ENCODE assay signal across 10 cellular contexts in the genomic region with DNA sequence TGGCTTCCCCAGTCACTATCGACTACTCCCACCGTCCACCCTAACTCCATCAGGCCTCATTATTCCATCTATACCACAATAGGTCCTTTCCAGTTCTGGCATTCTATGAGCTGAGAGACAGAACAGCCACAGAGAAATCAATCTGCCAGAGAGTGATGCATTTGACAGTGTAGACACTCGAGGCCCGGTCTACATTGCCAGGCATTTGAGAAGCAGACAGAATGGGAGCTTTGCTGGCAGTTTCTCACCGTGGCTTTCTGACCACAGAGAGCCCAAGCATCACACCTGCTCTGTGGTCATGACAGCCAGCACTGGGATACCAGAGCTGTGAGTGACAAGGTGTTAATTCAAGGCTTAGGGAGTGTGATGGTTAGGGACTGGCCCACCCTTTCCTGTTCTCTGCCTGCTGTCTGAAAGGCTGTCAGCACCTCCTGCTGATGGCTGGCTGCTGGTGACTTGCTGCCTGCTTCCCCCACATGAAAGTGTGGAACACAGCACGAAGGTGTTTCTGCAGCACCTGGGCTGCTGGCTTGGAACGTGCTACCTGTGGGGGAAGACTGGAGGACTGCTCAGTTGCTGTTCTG.
DNase-seq lines count a peak whose midpoint lies in the region; ATAC-seq and TF ChIP-seq lines count a peak whose summit lies in the region.
"Had no signal": no experiment of that assay in that cellular context is flagged by ENCODE, and none has a peak within 500 bp of the region (broad histone marks: within the 10 kb centered on the region; RNA-seq: fewer than 3 reads in every experiment).

No MANE protein-coding gene starts in this region.

- CTCF ChIA-PET in WTC11 (lab: Charles Lee): interaction anchor here (1.0 to 2.6 kb wide), 4 partner anchors 72 to 255 kb away, joined by 5 to 11 read pairs (median 6); no protein-coding TSS in a partner anchor

- H3K9me3 Mint-ChIP-seq in WTC11: peaks cover 13% of the 10 kb centered on the region
- peaks cover 4 to 6% of the 10 kb centered on the region in 2 donors for H3K9me3 Mint-ChIP-seq in stimulated activated naive CD8-positive, alpha-beta T cell treated with anti-CD3 and anti-CD28 coated beads, Interleukin-15, amount 100 ng/mL, for 72 hours

- H3K36me3 Mint-ChIP-seq in WTC11: no peaks in the 10 kb centered on the region
- H3K36me3 Mint-ChIP-seq: naive thymus-derived CD8-positive, alpha-beta T cell had no signal

- H3K27me3 Mint-ChIP-seq in WTC11 (ENCODE audit: low read depth): no peaks in the 10 kb centered on the region
- H3K27me3 Mint-ChIP-seq in stimulated activated naive CD8-positive, alpha-beta T cell treated with anti-CD3 and anti-CD28 coated beads, Interleukin-15, amount 100 ng/mL, for 72 hours: peaks cover 6% of the 10 kb centered on the region

- DNase-seq in COLO668 (lab: John Stamatoyannopoulos, UW; ENCODE audit: unreplicated experiment) (peak; percentile 64), WTC11 (ENCODE audit: low spot score) (peak; percentile 39), kidney glomerular epithelial cell (lab: John Stamatoyannopoulos, UW) (no peak), superior temporal gyrus (ENCODE audit: extremely low spot score) (no peak), hypothalamus (lab: John Stamatoyannopoulos, UW) (no peak)
- DNase-seq in stimulated activated naive CD8-positive, alpha-beta T cell treated with anti-CD3 and anti-CD28 coated beads, Interleukin-15, amount 100 ng/mL, for 72 hours: no peak
- DNase-seq: activated CD4-positive, alpha-beta T cell treated with anti-CD3 and anti-CD28 coated beads for 1 hour; naive thymus-derived CD8-positive, alpha-beta T cell had no signal

- H3K27ac Mint-ChIP-seq in WTC11: no peak overlapping the region
- H3K27ac Mint-ChIP-seq in stimulated activated naive CD8-positive, alpha-beta T cell treated with anti-CD3 and anti-CD28 coated beads, Interleukin-15, amount 100 ng/mL, for 72 hours: no peak overlapping the region
- H3K27ac Mint-ChIP-seq: naive thymus-derived CD8-positive, alpha-beta T cell had no signal

- no peak for TF ChIP-seq CTCF in WTC11 (IDR thresholded peaks at IDR 0.05)

- H3K4me3 Mint-ChIP-seq in WTC11: no peak overlapping the region
- H3K4me3 Mint-ChIP-seq in stimulated activated naive CD8-positive, alpha-beta T cell treated with anti-CD3 and anti-CD28 coated beads, Interleukin-15, amount 100 ng/mL, for 72 hours: no peak overlapping the region
- H3K4me3 Mint-ChIP-seq: naive thymus-derived CD8-positive, alpha-beta T cell had no signal

- POLR2A ChIA-PET in WTC11 (lab: Charles Lee): no interaction called here

- no peaks in the 10 kb centered on the region for H3K4me1 Mint-ChIP-seq in WTC11
- no peaks in the 10 kb centered on the region for H3K4me1 Mint-ChIP-seq in stimulated activated naive CD8-positive, alpha-beta T cell treated with anti-CD3 and anti-CD28 coated beads, Interleukin-15, amount 100 ng/mL, for 72 hours
- H3K4me1 Mint-ChIP-seq: naive thymus-derived CD8-positive, alpha-beta T cell had no signal

- ATAC-seq in GM19438 (IDR thresholded peaks at IDR 0.05; ENCODE audit: low read depth, unreplicated experiment) (peak; percentile 63), HG03442 (IDR thresholded peaks at IDR 0.05; ENCODE audit: unreplicated experiment) (peak; percentile 73), WTC11 (peak; percentile 80)
- ATAC-seq in stimulated activated naive CD8-positive, alpha-beta T cell treated with anti-CD3 and anti-CD28 coated beads, Interleukin-15, amount 100 ng/mL, for 72 hours: no peak
- ATAC-seq: naive thymus-derived CD8-positive, alpha-beta T cell had no signal

TF ChIP-seq in WTC11, 78 proteins besides CTCF, POLR2A, EP300 and RAD21 (continues in another document):
- TF ChIP-seq ZNF219 (CRISPR knock-in tag; IDR thresholded peaks at IDR 0.05; ENCODE audit: borderline replicate concordance) (no peak), ZNF138 (CRISPR knock-in tag; conservative IDR thresholded peaks at IDR 0.05) (no peak), TEAD4 (CRISPR knock-in tag; IDR thresholded peaks at IDR 0.05) (no peak), ZBTB21 (CRISPR knock-in tag; IDR thresholded peaks at IDR 0.05; ENCODE audit: borderline replicate concordance) (no peak), IRF2 (CRISPR knock-in tag; IDR thresholded peaks at IDR 0.05; ENCODE audit: borderline replicate concordance, low read depth) (no peak), ZNF671 (CRISPR knock-in tag; IDR thresholded peaks at IDR 0.05) (no peak), ZNF396 (CRISPR knock-in tag; IDR thresholded peaks at IDR 0.05; ENCODE audit: borderline replicate concordance) (no peak), GABPB1 (CRISPR knock-in tag; IDR thresholded peaks at IDR 0.05) (no peak)
- TF ChIP-seq, protein P1, sequence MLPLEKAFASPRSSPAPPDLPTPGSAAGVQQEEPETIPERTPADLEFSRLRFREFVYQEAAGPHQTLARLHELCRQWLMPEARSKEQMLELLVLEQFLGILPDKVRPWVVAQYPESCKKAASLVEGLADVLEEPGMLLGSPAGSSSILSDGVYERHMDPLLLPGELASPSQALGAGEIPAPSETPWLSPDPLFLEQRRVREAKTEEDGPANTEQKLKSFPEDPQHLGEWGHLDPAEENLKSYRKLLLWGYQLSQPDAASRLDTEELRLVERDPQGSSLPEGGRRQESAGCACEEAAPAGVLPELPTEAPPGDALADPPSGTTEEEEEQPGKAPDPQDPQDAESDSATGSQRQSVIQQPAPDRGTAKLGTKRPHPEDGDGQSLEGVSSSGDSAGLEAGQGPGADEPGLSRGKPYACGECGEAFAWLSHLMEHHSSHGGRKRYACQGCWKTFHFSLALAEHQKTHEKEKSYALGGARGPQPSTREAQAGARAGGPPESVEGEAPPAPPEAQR (CRISPR knock-in tag; IDR thresholded peaks at IDR 0.05): no peak
- TF ChIP-seq, protein P2, sequence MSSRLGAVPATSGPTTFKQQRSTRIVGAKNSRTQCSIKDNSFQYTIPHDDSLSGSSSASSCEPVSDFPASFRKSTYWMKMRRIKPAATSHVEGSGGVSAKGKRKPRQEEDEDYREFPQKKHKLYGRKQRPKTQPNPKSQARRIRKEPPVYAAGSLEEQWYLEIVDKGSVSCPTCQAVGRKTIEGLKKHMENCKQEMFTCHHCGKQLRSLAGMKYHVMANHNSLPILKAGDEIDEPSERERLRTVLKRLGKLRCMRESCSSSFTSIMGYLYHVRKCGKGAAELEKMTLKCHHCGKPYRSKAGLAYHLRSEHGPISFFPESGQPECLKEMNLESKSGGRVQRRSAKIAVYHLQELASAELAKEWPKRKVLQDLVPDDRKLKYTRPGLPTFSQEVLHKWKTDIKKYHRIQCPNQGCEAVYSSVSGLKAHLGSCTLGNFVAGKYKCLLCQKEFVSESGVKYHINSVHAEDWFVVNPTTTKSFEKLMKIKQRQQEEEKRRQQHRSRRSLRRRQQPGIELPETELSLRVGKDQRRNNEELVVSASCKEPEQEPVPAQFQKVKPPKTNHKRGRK (CRISPR knock-in tag; IDR thresholded peaks at IDR 0.05; ENCODE audit: borderline replicate concordance): no peak
- TF ChIP-seq, protein P3, sequence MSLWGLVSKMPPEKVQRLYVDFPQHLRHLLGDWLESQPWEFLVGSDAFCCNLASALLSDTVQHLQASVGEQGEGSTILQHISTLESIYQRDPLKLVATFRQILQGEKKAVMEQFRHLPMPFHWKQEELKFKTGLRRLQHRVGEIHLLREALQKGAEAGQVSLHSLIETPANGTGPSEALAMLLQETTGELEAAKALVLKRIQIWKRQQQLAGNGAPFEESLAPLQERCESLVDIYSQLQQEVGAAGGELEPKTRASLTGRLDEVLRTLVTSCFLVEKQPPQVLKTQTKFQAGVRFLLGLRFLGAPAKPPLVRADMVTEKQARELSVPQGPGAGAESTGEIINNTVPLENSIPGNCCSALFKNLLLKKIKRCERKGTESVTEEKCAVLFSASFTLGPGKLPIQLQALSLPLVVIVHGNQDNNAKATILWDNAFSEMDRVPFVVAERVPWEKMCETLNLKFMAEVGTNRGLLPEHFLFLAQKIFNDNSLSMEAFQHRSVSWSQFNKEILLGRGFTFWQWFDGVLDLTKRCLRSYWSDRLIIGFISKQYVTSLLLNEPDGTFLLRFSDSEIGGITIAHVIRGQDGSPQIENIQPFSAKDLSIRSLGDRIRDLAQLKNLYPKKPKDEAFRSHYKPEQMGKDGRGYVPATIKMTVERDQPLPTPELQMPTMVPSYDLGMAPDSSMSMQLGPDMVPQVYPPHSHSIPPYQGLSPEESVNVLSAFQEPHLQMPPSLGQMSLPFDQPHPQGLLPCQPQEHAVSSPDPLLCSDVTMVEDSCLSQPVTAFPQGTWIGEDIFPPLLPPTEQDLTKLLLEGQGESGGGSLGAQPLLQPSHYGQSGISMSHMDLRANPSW (CRISPR knock-in tag; conservative IDR thresholded peaks at IDR 0.05; ENCODE audit: low read depth): no peak
- TF ChIP-seq, protein P4, sequence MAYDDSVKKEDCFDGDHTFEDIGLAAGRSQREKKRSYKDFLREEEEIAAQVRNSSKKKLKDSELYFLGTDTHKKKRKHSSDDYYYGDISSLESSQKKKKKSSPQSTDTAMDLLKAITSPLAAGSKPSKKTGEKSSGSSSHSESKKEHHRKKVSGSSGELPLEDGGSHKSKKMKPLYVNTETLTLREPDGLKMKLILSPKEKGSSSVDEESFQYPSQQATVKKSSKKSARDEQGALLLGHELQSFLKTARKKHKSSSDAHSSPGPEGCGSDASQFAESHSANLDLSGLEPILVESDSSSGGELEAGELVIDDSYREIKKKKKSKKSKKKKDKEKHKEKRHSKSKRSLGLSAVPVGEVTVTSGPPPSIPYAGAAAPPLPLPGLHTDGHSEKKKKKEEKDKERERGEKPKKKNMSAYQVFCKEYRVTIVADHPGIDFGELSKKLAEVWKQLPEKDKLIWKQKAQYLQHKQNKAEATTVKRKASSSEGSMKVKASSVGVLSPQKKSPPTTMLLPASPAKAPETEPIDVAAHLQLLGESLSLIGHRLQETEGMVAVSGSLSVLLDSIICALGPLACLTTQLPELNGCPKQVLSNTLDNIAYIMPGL (CRISPR knock-in tag; IDR thresholded peaks at IDR 0.05): no peak
- TF ChIP-seq, protein P5, sequence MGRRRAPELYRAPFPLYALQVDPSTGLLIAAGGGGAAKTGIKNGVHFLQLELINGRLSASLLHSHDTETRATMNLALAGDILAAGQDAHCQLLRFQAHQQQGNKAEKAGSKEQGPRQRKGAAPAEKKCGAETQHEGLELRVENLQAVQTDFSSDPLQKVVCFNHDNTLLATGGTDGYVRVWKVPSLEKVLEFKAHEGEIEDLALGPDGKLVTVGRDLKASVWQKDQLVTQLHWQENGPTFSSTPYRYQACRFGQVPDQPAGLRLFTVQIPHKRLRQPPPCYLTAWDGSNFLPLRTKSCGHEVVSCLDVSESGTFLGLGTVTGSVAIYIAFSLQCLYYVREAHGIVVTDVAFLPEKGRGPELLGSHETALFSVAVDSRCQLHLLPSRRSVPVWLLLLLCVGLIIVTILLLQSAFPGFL (CRISPR knock-in tag; IDR thresholded peaks at IDR 0.05; ENCODE audit: borderline replicate concordance): no peak
- TF ChIP-seq, protein P6, sequence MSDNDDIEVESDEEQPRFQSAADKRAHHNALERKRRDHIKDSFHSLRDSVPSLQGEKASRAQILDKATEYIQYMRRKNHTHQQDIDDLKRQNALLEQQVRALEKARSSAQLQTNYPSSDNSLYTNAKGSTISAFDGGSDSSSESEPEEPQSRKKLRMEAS (CRISPR knock-in tag; IDR thresholded peaks at IDR 0.05): no peak

Comparison
In these comparisons a context has a peak if more than half of its experiments do, and no peak if none do; other contexts are left out.
1. DNase-seq: peak in COLO668 (single experiment) and WTC11 (single experiment); none in kidney glomerular epithelial cell (single experiment), stimulated activated naive CD8-positive, alpha-beta T cell treated with anti-CD3 and anti-CD28 coated beads, Interleukin-15, amount 100 ng/mL, for 72 hours (0 of 2), superior temporal gyrus (single experiment) and hypothalamus (0 of 51).